13 cellular contexts compared by ENCODE assay signal in the genomic region with DNA sequence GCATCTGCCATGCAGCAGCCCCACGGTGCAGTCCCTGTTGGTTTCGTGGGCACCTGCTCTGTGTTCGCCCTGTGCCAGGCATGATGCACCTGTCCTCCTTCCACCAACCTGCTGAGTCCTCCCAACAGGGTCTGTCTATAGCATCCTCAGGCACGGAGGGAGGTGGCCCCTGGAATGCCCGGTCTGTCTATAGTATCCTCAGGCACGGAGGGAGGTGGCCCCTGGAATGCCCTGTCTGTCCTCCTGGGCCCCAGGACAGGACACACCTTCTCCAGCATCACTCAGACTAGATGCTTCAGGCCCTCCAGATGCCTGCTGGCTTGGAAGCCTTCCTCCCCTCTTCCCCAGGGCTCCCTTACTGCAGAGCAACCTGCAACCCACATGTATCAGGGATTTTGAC. TPM values are rescaled to one million over a fixed set of nuclear protein-coding genes. Genes with fewer than 3 reads are reported as not detected.
DNase-seq lines count a peak whose midpoint lies in the region; ATAC-seq and TF ChIP-seq lines count a peak whose summit lies in the region.
"Had no signal": no experiment of that assay in that cellular context is flagged by ENCODE, and none has a peak within 500 bp of the region (broad histone marks: within the 10 kb centered on the region; RNA-seq: fewer than 3 reads in every experiment).

No MANE protein-coding gene starts in this region.

- no peak overlapping the region for H3K23ac ChIP-seq in mesendoderm (ENCODE audit: low read length)

- peak overlapping the region; percentile 80 for H3K27ac Mint-ChIP-seq in activated CD4-positive, alpha-beta T cell treated with anti-CD3 and anti-CD28 coated beads, Interleukin-2, amount 10 ng/mL, durations not matched to agents 24 days and 14 days
- H3K27ac Mint-ChIP-seq: stimulated activated naive CD8-positive, alpha-beta T cell treated with anti-CD3 and anti-CD28 coated beads, Interleukin-15, amount 100 ng/mL, for 72 hours had no signal

- in situ Hi-C loops in mammary epithelial cell (cut with MboI; ENCODE audit: low sequenced_read_pairs in 2 of 2) = no loop called here

- no peak overlapping the region for H2AK5ac ChIP-seq in mesendoderm (ENCODE audit: low read length)

- H4K20me1 ChIP-seq in mammary epithelial cell (ENCODE audit: insufficient read depth, low read length) = no peaks in the 10 kb centered on the region

- H3K4me2 ChIP-seq in mammary epithelial cell (ENCODE audit: insufficient read depth, low read depth, low read length) = no peak overlapping the region
- no peak overlapping the region for H3K4me2 ChIP-seq in mesendoderm (ENCODE audit: low read length)

- DNase-seq in activated CD4-positive, alpha-beta T cell treated with anti-CD3 and anti-CD28 coated beads, Interleukin-2, amount 10 ng/mL, durations not matched to agents 24 days and 14 days = no peak
- DNase-seq in activated CD4-positive, alpha-beta T cell treated with anti-CD3 and anti-CD28 coated beads, Interleukin-2, amount 50 U/mL, for 1 hour = no peak
- DNase-seq in mammary epithelial cell (no peak), mesendoderm (no peak), tibial artery (no peak), mucosa of gallbladder (ENCODE audit: low spot score) (no peak), HEK293T (ENCODE audit: extremely low spot score) (no peak)
- DNase-seq: activated T-cell treated with anti-CD3 and anti-CD28 coated beads, Interleukin-2, amount 50 U/mL, for 4 hours; stimulated activated CD4-positive, alpha-beta T cell treated with anti-CD3 and anti-CD28 coated beads, Interleukin-12 subunit alpha, Interleukin-12 subunit beta, amount 100 ng/mL, for 4 hours; stimulated activated naive CD8-positive, alpha-beta T cell treated with anti-CD3 and anti-CD28 coated beads, Interleukin-15, amount 100 ng/mL, for 72 hours; T-helper 9 cell had no signal

- dilution Hi-C loops in mammary epithelial cell (cut with HindIII; ENCODE audit: low sequenced_read_pairs) = no loop called here

- peaks cover 47% of the 10 kb centered on the region for H3K36me3 Mint-ChIP-seq in activated CD4-positive, alpha-beta T cell treated with anti-CD3 and anti-CD28 coated beads, Interleukin-2, amount 10 ng/mL, durations not matched to agents 24 days and 14 days (ENCODE audit: low read depth)

- H2BK15ac ChIP-seq in mesendoderm (replicated peaks; ENCODE audit: low read depth) = no peak overlapping the region

- peaks cover 57% of the 10 kb centered on the region for H3K4me1 ChIP-seq in mammary epithelial cell (ENCODE audit: insufficient read depth, low read length)
- H3K4me1 ChIP-seq in mesendoderm (ENCODE audit: control insufficient read depth, low read depth, low read length) = peaks cover 9% of the 10 kb centered on the region
- H3K4me1 ChIP-seq in tibial artery = peaks cover 11 to 77% (median 72%) of the 10 kb centered on the region in 4 donors

- TF ChIP-seq CTCF in mammary epithelial cell (conservative IDR thresholded peaks at IDR 0.05 in 1 of 2, IDR thresholded peaks at IDR 0.05 in 1 of 2; ENCODE audit: extremely low read depth in 1 of 2, insufficient read depth in 1 of 2, low read depth in 1 of 2, low read length in 2 of 2) (no peak), tibial artery (IDR thresholded peaks at IDR 0.05) (no peak)

- CTCF ChIA-PET in mammary epithelial cell (lab: Charles Lee; ENCODE audit: low non-redundant PET) = no interaction called here
- CTCF ChIA-PET in HEK293T (lab: Yijun Ruan, JAX) = no interaction called here

- H2AFZ ChIP-seq in mammary epithelial cell (ENCODE audit: low read depth, low read length) = no peak overlapping the region

- no peak overlapping the region for H3K56ac ChIP-seq in mesendoderm (ENCODE audit: low read length)

- peaks cover 88% of the 10 kb centered on the region for H3K79me2 ChIP-seq in mammary epithelial cell (ENCODE audit: insufficient read depth, low read length)
- peaks cover 20% of the 10 kb centered on the region for H3K79me2 ChIP-seq in mesendoderm (ENCODE audit: control insufficient read depth, insufficient read depth, low read length)

- H3K27me3 Mint-ChIP-seq in activated CD4-positive, alpha-beta T cell treated with anti-CD3 and anti-CD28 coated beads, Interleukin-2, amount 10 ng/mL, durations not matched to agents 24 days and 14 days = no peaks in the 10 kb centered on the region
- H3K27me3 Mint-ChIP-seq: stimulated activated naive CD8-positive, alpha-beta T cell treated with anti-CD3 and anti-CD28 coated beads, Interleukin-15, amount 100 ng/mL, for 72 hours had no signal

- no TSS peak for BruUV-seq in mammary epithelial cell (replicated peaks; lab: Mats Ljungman, UMichigan)

- H3K9me3 ChIP-seq in mammary epithelial cell (replicated peaks; ENCODE audit: insufficient read depth, low read length) (no peaks in the 10 kb centered on the region), tibial artery (no peaks in the 10 kb centered on the region)

- H4K8ac ChIP-seq in mesendoderm (ENCODE audit: low read depth, low read length) = no peak overlapping the region

- WGBS in mammary epithelial cell (ENCODE audit: low coverage, missing lambda C conversion rate) = 74% methylated on average over 6 of the region's 6 CpGs
- no CpG with 5 or more reads among the region's 6 CpGs for WGBS in mesendoderm (ENCODE audit: extremely low coverage, insufficient coverage, low lambda C conversion rate)

- H4K5ac ChIP-seq in mesendoderm (ENCODE audit: low read length) = no peak overlapping the region

- H3K9me3 Mint-ChIP-seq in activated CD4-positive, alpha-beta T cell treated with anti-CD3 and anti-CD28 coated beads, Interleukin-2, amount 10 ng/mL, durations not matched to agents 24 days and 14 days = no peaks in the 10 kb centered on the region
- H3K9me3 Mint-ChIP-seq: activated T-cell treated with anti-CD3 and anti-CD28 coated beads, Interleukin-2, amount 50 U/mL, for 4 hours; stimulated activated naive CD8-positive, alpha-beta T cell treated with anti-CD3 and anti-CD28 coated beads, Interleukin-15, amount 100 ng/mL, for 72 hours had no signal

- H3K36me3 ChIP-seq in mammary epithelial cell (ENCODE audit: insufficient read depth, low read length) (peaks cover 38% of the 10 kb centered on the region), mesendoderm (ENCODE audit: control insufficient read depth, insufficient read depth, low read length) (peaks cover 14% of the 10 kb centered on the region), tibial artery (peaks cover 39 to 57% (median 53%) of the 10 kb centered on the region in 3 donors)

- H3K9ac ChIP-seq in mammary epithelial cell (ENCODE audit: insufficient read depth, low read length) (peak overlapping the region; percentile 72), mesendoderm (ENCODE audit: low read length) (no peak overlapping the region)

- H3K4me3 ChIP-seq in mammary epithelial cell (replicated peaks in 1 of 3; ENCODE audit: insufficient read depth in 1 of 3, low read depth in 2 of 3, low read length in 3 of 3) (no peak overlapping the region), mesendoderm (ENCODE audit: low read length) (no peak overlapping the region), tibial artery (no peak overlapping the region)
- H3K4me3 ChIP-seq: K562 had no signal

- no peak overlapping the region for H2BK5ac ChIP-seq in mesendoderm (ENCODE audit: low read length)

- H3K27me3 ChIP-seq in mammary epithelial cell (ENCODE audit: insufficient read depth, low read length) = no peaks in the 10 kb centered on the region
- H3K27me3 ChIP-seq in mesendoderm (ENCODE audit: insufficient read depth, low read length, poor library complexity) = no peaks in the 10 kb centered on the region
- H3K27me3 ChIP-seq in tibial artery = no peaks in the 10 kb centered on the region

- POLR2A ChIA-PET in HEK293T (lab: Yijun Ruan, JAX) = interaction anchor here (2.1 kb wide), 1 partner anchor 11 kb away, joined by 8 read pairs; the partner anchor contains the start of gene PHYHD1

- intact Hi-C loops in activated CD4-positive, alpha-beta T cell treated with anti-CD3 and anti-CD28 coated beads, Interleukin-2, amount 10 ng/mL, durations not matched to agents 24 days and 14 days (cut with micrococcal nuclease) = no loop called here
- intact Hi-C loops in mammary epithelial cell (cut with micrococcal nuclease) (loop anchor here (10.0 kb wide), 1 partner anchor 186 kb away; the partner anchor contains the start of gene ZDHHC12), tibial artery (cut with DNase I; ENCODE audit: low total_unique reads) (no loop called here)

- no peak overlapping the region for H3K18ac ChIP-seq in mesendoderm (ENCODE audit: low read length)

- peak overlapping the region; percentile 91 for H3K27ac ChIP-seq in mammary epithelial cell (ENCODE audit: insufficient read depth, low read depth, low read length)
- H3K27ac ChIP-seq in mesendoderm (ENCODE audit: low read depth, low read length) = peak overlapping the region; percentile 64
- H3K27ac ChIP-seq in tibial artery = peak overlapping the region; percentile 91 to 95

- no peak overlapping the region for H2BK120ac ChIP-seq in mesendoderm (ENCODE audit: low read depth, low read length)

- H3K79me1 ChIP-seq in mesendoderm (ENCODE audit: low read length) = peaks cover 28% of the 10 kb centered on the region

- no peak overlapping the region for H3K4ac ChIP-seq in mesendoderm (ENCODE audit: low read depth, low read length)

- no peak for ATAC-seq in HG02763 (IDR thresholded peaks at IDR 0.05; ENCODE audit: unreplicated experiment)
- ATAC-seq: activated T-cell treated with anti-CD3 and anti-CD28 coated beads, Interleukin-2, amount 50 U/mL, for 4 hours had no signal

- peaks cover 48% of the 10 kb centered on the region for H3K4me1 Mint-ChIP-seq in activated CD4-positive, alpha-beta T cell treated with anti-CD3 and anti-CD28 coated beads, Interleukin-2, amount 10 ng/mL, durations not matched to agents 24 days and 14 days

- H3K4me3 Mint-ChIP-seq in activated CD4-positive, alpha-beta T cell treated with anti-CD3 and anti-CD28 coated beads, Interleukin-2, amount 10 ng/mL, durations not matched to agents 24 days and 14 days = no peak overlapping the region
- H3K4me3 Mint-ChIP-seq: activated T-cell treated with anti-CD3 and anti-CD28 coated beads, Interleukin-2, amount 50 U/mL, for 4 hours; stimulated activated naive CD8-positive, alpha-beta T cell treated with anti-CD3 and anti-CD28 coated beads, Interleukin-15, amount 100 ng/mL, for 72 hours had no signal

RNA-seq across cellular contexts. Expression of gene PHYHD1, which starts 9.9 kb away (rescaled TPM):
- total RNA-seq in activated CD4-positive, alpha-beta T cell treated with anti-CD3 and anti-CD28 coated beads, Interleukin-2, amount 10 ng/mL, durations not matched to agents 24 days and 14 days = 0.45 and 0.47 TPM in 2 replicates
- total RNA-seq in mammary epithelial cell = 1 to 10 TPM; 2.5 to 4.7 TPM
- 1.8 TPM for polyA plus RNA-seq in mammary epithelial cell
- polyA minus RNA-seq in mammary epithelial cell = 21.9 TPM
- polyA plus RNA-seq in mesendoderm (2013, experiment 1 of 2) = 9.4 TPM
- 8.5 TPM for polyA plus RNA-seq in mesendoderm (2013, experiment 2 of 2)
- 14.6 TPM for total RNA-seq in mucosa of gallbladder

RNA-seq across cellular contexts. Expression of gene LRRC8A, which starts 29.0 kb away (rescaled TPM):
- 27.7 and 28.4 TPM in 2 replicates for total RNA-seq in activated CD4-positive, alpha-beta T cell treated with anti-CD3 and anti-CD28 coated beads, Interleukin-2, amount 10 ng/mL, durations not matched to agents 24 days and 14 days
- total RNA-seq in mammary epithelial cell (100 to 1,000 TPM; 155 to 206 TPM), mucosa of gallbladder (61.8 TPM)
- 128 TPM for polyA plus RNA-seq in mammary epithelial cell
- polyA minus RNA-seq in mammary epithelial cell = 227 TPM
- polyA plus RNA-seq in mesendoderm (2013, experiment 1 of 2) = 52.4 TPM
- 53.7 TPM for polyA plus RNA-seq in mesendoderm (2013, experiment 2 of 2)

RNA-seq across cellular contexts. Expression of gene KYAT1, which starts 29.2 kb away (rescaled TPM):
- 11.7 and 14.4 TPM in 2 replicates for total RNA-seq in activated CD4-positive, alpha-beta T cell treated with anti-CD3 and anti-CD28 coated beads, Interleukin-2, amount 10 ng/mL, durations not matched to agents 24 days and 14 days
- total RNA-seq in mammary epithelial cell = 10 to 100 TPM; 10.2 to 11.5 TPM
- 13.5 TPM for polyA plus RNA-seq in mammary epithelial cell
- polyA minus RNA-seq in mammary epithelial cell = 13.4 TPM
- polyA plus RNA-seq in mesendoderm (2013, experiment 1 of 2) = 4.8 TPM
- polyA plus RNA-seq in mesendoderm (2013, experiment 2 of 2) = 5.4 TPM
- total RNA-seq in mucosa of gallbladder = 9.7 TPM

RNA-seq across cellular contexts. Expression of gene DOLK, which starts 36.5 kb away (rescaled TPM):
- 15.2 and 15.9 TPM in 2 replicates for total RNA-seq in activated CD4-positive, alpha-beta T cell treated with anti-CD3 and anti-CD28 coated beads, Interleukin-2, amount 10 ng/mL, durations not matched to agents 24 days and 14 days
- total RNA-seq in mammary epithelial cell (10 to 100 TPM; 22.0 TPM), mucosa of gallbladder (18.2 TPM)
- 41.3 TPM for polyA plus RNA-seq in mammary epithelial cell
- polyA minus RNA-seq in mammary epithelial cell = 33.3 TPM
- 17.4 TPM for polyA plus RNA-seq in mesendoderm (2013, experiment 1 of 2)
- polyA plus RNA-seq in mesendoderm (2013, experiment 2 of 2) = 17.8 TPM

RNA-seq across cellular contexts. Expression of gene NUP188, which starts 36.6 kb away (rescaled TPM):
- total RNA-seq in activated CD4-positive, alpha-beta T cell treated with anti-CD3 and anti-CD28 coated beads, Interleukin-2, amount 10 ng/mL, durations not matched to agents 24 days and 14 days = 162 and 176 TPM in 2 replicates
- total RNA-seq in mammary epithelial cell (10 to 100 TPM; 51.0 to 62.2 TPM), mucosa of gallbladder (28.2 TPM)
- 67.7 TPM for polyA plus RNA-seq in mammary epithelial cell
- 257 TPM for polyA minus RNA-seq in mammary epithelial cell
- polyA plus RNA-seq in mesendoderm (2013, experiment 1 of 2) = 41.8 TPM
- 41.3 TPM for polyA plus RNA-seq in mesendoderm (2013, experiment 2 of 2)
